1 cellular context compared by ENCODE assay signal in the genomic region with DNA sequence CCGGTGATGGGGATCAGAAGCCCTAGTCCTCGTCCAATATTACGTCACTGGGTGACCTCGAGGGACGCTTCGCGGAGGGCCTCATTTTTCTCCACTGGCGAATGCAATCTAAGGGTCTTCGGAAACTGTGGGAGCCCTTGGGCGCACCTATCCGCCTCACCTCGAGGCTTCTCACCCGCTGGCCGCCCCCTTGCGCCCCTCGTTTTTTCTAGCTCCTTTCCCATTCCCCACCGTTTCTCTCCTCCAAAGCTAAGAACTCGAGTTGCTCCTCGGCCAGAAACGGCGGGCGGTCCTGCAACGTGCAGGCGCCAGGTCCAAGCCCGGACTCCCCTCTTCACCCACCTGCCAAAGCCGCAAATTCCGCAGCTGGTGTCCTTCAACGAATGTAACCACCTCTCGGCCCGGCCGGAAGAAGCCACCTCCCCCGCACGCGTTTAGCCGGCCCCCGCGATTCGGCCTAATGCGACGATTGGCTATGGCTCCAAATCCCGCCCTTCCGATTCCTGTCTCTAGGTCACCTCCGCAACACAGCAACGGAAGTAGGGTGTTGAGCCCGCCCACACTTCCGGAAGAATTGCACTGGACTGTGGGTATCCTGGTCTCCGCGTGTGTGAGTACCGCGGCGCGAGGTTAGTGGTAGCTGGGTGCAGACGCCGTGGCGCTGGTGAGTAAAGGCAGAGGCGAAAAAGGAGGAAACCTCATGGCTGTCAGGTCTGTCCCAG.
TF ChIP-seq lines count a peak whose summit lies in the region.

A gene with protein sequence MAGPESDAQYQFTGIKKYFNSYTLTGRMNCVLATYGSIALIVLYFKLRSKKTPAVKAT (minus strand): TSS at position 409 of the 722 bp plus-strand sequence. CDS start 4,018 bp downstream, outside the sequence.
A gene with protein sequence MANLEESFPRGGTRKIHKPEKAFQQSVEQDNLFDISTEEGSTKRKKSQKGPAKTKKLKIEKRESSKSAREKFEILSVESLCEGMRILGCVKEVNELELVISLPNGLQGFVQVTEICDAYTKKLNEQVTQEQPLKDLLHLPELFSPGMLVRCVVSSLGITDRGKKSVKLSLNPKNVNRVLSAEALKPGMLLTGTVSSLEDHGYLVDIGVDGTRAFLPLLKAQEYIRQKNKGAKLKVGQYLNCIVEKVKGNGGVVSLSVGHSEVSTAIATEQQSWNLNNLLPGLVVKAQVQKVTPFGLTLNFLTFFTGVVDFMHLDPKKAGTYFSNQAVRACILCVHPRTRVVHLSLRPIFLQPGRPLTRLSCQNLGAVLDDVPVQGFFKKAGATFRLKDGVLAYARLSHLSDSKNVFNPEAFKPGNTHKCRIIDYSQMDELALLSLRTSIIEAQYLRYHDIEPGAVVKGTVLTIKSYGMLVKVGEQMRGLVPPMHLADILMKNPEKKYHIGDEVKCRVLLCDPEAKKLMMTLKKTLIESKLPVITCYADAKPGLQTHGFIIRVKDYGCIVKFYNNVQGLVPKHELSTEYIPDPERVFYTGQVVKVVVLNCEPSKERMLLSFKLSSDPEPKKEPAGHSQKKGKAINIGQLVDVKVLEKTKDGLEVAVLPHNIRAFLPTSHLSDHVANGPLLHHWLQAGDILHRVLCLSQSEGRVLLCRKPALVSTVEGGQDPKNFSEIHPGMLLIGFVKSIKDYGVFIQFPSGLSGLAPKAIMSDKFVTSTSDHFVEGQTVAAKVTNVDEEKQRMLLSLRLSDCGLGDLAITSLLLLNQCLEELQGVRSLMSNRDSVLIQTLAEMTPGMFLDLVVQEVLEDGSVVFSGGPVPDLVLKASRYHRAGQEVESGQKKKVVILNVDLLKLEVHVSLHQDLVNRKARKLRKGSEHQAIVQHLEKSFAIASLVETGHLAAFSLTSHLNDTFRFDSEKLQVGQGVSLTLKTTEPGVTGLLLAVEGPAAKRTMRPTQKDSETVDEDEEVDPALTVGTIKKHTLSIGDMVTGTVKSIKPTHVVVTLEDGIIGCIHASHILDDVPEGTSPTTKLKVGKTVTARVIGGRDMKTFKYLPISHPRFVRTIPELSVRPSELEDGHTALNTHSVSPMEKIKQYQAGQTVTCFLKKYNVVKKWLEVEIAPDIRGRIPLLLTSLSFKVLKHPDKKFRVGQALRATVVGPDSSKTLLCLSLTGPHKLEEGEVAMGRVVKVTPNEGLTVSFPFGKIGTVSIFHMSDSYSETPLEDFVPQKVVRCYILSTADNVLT (N-terminal part only) (plus strand): TSS at position 560 of the 722 bp plus-strand sequence. CDS start 1,801 bp downstream, outside the sequence.

TF ChIP-seq in HepG2, 621 proteins besides CTCF, POLR2A, EP300 and RAD21 (continued from another document and continues in another):
- TF ChIP-seq, protein P1, sequence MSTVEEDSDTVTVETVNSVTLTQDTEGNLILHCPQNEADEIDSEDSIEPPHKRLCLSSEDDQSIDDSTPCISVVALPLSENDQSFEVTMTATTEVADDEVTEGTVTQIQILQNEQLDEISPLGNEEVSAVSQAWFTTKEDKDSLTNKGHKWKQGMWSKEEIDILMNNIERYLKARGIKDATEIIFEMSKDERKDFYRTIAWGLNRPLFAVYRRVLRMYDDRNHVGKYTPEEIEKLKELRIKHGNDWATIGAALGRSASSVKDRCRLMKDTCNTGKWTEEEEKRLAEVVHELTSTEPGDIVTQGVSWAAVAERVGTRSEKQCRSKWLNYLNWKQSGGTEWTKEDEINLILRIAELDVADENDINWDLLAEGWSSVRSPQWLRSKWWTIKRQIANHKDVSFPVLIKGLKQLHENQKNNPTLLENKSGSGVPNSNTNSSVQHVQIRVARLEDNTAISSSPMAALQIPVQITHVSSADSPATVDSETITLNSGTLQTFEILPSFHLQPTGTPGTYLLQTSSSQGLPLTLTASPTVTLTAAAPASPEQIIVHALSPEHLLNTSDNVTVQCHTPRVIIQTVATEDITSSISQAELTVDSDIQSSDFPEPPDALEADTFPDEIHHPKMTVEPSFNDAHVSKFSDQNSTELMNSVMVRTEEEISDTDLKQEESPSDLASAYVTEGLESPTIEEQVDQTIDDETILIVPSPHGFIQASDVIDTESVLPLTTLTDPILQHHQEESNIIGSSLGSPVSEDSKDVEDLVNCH (CRISPR knock-in tag; IDR thresholded peaks at IDR 0.05): 0 out of 2 replicates have a peak, but pooled peaks have one; percentile 41
- TF ChIP-seq, protein P2, sequence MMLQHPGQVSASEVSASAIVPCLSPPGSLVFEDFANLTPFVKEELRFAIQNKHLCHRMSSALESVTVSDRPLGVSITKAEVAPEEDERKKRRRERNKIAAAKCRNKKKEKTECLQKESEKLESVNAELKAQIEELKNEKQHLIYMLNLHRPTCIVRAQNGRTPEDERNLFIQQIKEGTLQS (CRISPR knock-in tag; IDR thresholded peaks at IDR 0.05): no peak
- TF ChIP-seq, protein P3, sequence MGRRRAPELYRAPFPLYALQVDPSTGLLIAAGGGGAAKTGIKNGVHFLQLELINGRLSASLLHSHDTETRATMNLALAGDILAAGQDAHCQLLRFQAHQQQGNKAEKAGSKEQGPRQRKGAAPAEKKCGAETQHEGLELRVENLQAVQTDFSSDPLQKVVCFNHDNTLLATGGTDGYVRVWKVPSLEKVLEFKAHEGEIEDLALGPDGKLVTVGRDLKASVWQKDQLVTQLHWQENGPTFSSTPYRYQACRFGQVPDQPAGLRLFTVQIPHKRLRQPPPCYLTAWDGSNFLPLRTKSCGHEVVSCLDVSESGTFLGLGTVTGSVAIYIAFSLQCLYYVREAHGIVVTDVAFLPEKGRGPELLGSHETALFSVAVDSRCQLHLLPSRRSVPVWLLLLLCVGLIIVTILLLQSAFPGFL (CRISPR knock-in tag; IDR thresholded peaks at IDR 0.05): no peak
- no peak for TF ChIP-seq ZFP1 (CRISPR knock-in tag; IDR thresholded peaks at IDR 0.05)
- no peak; the same call in 1 of the 2 replicates for TF ChIP-seq ZNF780A (CRISPR knock-in tag; IDR thresholded peaks at IDR 0.05)
- no peak for TF ChIP-seq ZNF17 (CRISPR knock-in tag; IDR thresholded peaks at IDR 0.05)
- peak; percentile 82 for TF ChIP-seq SATB2 (CRISPR knock-in tag; IDR thresholded peaks at IDR 0.05)
- TF ChIP-seq ZBTB21 (CRISPR knock-in tag; IDR thresholded peaks at IDR 0.05): no peak; the same call in 1 of the 2 replicates
- TF ChIP-seq, protein P4, sequence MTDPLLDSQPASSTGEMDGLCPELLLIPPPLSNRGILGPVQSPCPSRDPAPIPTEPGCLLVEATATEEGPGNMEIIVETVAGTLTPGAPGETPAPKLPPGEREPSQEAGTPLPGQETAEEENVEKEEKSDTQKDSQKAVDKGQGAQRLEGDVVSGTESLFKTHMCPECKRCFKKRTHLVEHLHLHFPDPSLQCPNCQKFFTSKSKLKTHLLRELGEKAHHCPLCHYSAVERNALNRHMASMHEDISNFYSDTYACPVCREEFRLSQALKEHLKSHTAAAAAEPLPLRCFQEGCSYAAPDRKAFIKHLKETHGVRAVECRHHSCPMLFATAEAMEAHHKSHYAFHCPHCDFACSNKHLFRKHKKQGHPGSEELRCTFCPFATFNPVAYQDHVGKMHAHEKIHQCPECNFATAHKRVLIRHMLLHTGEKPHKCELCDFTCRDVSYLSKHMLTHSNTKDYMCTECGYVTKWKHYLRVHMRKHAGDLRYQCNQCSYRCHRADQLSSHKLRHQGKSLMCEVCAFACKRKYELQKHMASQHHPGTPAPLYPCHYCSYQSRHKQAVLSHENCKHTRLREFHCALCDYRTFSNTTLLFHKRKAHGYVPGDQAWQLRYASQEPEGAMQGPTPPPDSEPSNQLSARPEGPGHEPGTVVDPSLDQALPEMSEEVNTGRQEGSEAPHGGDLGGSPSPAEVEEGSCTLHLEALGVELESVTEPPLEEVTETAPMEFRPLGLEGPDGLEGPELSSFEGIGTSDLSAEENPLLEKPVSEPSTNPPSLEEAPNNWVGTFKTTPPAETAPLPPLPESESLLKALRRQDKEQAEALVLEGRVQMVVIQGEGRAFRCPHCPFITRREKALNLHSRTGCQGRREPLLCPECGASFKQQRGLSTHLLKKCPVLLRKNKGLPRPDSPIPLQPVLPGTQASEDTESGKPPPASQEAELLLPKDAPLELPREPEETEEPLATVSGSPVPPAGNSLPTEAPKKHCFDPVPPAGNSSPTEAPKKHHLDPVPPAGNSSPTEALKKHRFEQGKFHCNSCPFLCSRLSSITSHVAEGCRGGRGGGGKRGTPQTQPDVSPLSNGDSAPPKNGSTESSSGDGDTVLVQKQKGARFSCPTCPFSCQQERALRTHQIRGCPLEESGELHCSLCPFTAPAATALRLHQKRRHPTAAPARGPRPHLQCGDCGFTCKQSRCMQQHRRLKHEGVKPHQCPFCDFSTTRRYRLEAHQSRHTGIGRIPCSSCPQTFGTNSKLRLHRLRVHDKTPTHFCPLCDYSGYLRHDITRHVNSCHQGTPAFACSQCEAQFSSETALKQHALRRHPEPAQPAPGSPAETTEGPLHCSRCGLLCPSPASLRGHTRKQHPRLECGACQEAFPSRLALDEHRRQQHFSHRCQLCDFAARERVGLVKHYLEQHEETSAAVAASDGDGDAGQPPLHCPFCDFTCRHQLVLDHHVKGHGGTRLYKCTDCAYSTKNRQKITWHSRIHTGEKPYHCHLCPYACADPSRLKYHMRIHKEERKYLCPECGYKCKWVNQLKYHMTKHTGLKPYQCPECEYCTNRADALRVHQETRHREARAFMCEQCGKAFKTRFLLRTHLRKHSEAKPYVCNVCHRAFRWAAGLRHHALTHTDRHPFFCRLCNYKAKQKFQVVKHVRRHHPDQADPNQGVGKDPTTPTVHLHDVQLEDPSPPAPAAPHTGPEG (CRISPR knock-in tag; IDR thresholded peaks at IDR 0.05): 0 out of 2 replicates have a peak, but pooled peaks have one; percentile 57
- TF ChIP-seq TOPORS (CRISPR knock-in tag; IDR thresholded peaks at IDR 0.05): peak; percentile 91; the same call in 1 of the 2 replicates
- no peak for TF ChIP-seq ZBTB1 (CRISPR knock-in tag; IDR thresholded peaks at IDR 0.05; ENCODE audit: borderline replicate concordance)
- no peak for TF ChIP-seq ZNF781 (CRISPR knock-in tag; IDR thresholded peaks at IDR 0.05; ENCODE audit: borderline replicate concordance, not compliant biosample characterization)
- TF ChIP-seq, protein P5, sequence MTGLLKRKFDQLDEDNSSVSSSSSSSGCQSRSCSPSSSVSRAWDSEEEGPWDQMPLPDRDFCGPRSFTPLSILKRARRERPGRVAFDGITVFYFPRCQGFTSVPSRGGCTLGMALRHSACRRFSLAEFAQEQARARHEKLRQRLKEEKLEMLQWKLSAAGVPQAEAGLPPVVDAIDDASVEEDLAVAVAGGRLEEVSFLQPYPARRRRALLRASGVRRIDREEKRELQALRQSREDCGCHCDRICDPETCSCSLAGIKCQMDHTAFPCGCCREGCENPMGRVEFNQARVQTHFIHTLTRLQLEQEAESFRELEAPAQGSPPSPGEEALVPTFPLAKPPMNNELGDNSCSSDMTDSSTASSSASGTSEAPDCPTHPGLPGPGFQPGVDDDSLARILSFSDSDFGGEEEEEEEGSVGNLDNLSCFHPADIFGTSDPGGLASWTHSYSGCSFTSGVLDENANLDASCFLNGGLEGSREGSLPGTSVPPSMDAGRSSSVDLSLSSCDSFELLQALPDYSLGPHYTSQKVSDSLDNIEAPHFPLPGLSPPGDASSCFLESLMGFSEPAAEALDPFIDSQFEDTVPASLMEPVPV (CRISPR knock-in tag; IDR thresholded peaks at IDR 0.05): peak; percentile 89
- peak; percentile 78; the same call in 1 of the 2 replicates for TF ChIP-seq NKX3-1 (CRISPR knock-in tag; IDR thresholded peaks at IDR 0.05)
- TF ChIP-seq MAFG (CRISPR knock-in tag; IDR thresholded peaks at IDR 0.05): no peak
- TF ChIP-seq ZNF703 (CRISPR knock-in tag; IDR thresholded peaks at IDR 0.05; ENCODE audit: borderline replicate concordance): no peak; the same call in 1 of the 2 replicates
- TF ChIP-seq ATRX (CRISPR knock-in tag; IDR thresholded peaks at IDR 0.05; ENCODE audit: borderline replicate concordance): no peak
- TF ChIP-seq ZNF883 (CRISPR knock-in tag; IDR thresholded peaks at IDR 0.05; ENCODE audit: not compliant biosample characterization): peak; percentile 76
- TF ChIP-seq, protein P6, sequence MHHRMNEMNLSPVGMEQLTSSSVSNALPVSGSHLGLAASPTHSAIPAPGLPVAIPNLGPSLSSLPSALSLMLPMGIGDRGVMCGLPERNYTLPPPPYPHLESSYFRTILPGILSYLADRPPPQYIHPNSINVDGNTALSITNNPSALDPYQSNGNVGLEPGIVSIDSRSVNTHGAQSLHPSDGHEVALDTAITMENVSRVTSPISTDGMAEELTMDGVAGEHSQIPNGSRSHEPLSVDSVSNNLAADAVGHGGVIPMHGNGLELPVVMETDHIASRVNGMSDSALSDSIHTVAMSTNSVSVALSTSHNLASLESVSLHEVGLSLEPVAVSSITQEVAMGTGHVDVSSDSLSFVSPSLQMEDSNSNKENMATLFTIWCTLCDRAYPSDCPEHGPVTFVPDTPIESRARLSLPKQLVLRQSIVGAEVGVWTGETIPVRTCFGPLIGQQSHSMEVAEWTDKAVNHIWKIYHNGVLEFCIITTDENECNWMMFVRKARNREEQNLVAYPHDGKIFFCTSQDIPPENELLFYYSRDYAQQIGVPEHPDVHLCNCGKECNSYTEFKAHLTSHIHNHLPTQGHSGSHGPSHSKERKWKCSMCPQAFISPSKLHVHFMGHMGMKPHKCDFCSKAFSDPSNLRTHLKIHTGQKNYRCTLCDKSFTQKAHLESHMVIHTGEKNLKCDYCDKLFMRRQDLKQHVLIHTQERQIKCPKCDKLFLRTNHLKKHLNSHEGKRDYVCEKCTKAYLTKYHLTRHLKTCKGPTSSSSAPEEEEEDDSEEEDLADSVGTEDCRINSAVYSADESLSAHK (CRISPR knock-in tag; IDR thresholded peaks at IDR 0.05; ENCODE audit: borderline replicate concordance): no peak; the same call in 1 of the 2 replicates
- TF ChIP-seq, protein P7, sequence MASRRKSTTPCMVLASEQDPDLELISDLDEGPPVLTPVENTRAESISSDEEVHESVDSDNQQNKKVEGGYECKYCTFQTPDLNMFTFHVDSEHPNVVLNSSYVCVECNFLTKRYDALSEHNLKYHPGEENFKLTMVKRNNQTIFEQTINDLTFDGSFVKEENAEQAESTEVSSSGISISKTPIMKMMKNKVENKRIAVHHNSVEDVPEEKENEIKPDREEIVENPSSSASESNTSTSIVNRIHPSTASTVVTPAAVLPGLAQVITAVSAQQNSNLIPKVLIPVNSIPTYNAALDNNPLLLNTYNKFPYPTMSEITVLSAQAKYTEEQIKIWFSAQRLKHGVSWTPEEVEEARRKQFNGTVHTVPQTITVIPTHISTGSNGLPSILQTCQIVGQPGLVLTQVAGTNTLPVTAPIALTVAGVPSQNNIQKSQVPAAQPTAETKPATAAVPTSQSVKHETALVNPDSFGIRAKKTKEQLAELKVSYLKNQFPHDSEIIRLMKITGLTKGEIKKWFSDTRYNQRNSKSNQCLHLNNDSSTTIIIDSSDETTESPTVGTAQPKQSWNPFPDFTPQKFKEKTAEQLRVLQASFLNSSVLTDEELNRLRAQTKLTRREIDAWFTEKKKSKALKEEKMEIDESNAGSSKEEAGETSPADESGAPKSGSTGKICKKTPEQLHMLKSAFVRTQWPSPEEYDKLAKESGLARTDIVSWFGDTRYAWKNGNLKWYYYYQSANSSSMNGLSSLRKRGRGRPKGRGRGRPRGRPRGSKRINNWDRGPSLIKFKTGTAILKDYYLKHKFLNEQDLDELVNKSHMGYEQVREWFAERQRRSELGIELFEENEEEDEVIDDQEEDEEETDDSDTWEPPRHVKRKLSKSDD (CRISPR knock-in tag; IDR thresholded peaks at IDR 0.05; ENCODE audit: low read depth): no peak
- TF ChIP-seq GLI4 (CRISPR knock-in tag; IDR thresholded peaks at IDR 0.05; ENCODE audit: borderline replicate concordance): peak; percentile 56; the same call in 1 of the 2 replicates
- no peak for TF ChIP-seq NFE2L2 (IDR thresholded peaks at IDR 0.05; ENCODE audit: low read length)
- TF ChIP-seq CBX2 (IDR thresholded peaks at IDR 0.05; ENCODE audit: low read depth, low read length): no peak
- no peak for TF ChIP-seq CBX2 (CRISPR knock-in tag; IDR thresholded peaks at IDR 0.05; ENCODE audit: low read depth)
- TF ChIP-seq KLF9 (CRISPR knock-in tag; IDR thresholded peaks at IDR 0.05; ENCODE audit: low read depth): no peak
- no peak for TF ChIP-seq ZNF207 (IDR thresholded peaks at IDR 0.05; ENCODE audit: borderline replicate concordance)
